ENCODE assay signal across 11 cellular contexts in genomic region chr12:42213954-42214426, GRCh38. TPM values are rescaled to one million over a fixed set of nuclear protein-coding genes. Genes with fewer than 3 reads are reported as not detected.
DNase-seq lines count a peak whose midpoint lies in the region; ATAC-seq, FAIRE-seq and TF ChIP-seq lines count a peak whose summit lies in the region.
"Had no signal": no experiment of that assay in that cellular context is flagged by ENCODE, and none has a peak within 500 bp of the region (broad histone marks: within the 10 kb centered on the region; RNA-seq: fewer than 3 reads in every experiment).

No MANE protein-coding gene starts in this region.

- no peak overlapping the region for H3K4me2 ChIP-seq in HepG2 (ENCODE audit: low read depth, low read length)

- 0 out of 2 replicates have a peak, but pooled peaks cover 3% of the 10 kb centered on the region for H4K20me1 ChIP-seq in HepG2 (ENCODE audit: insufficient read depth, low read length)

- no peak for FAIRE-seq in HepG2 (lab: Jason Lieb, UNC)

- H3K9ac ChIP-seq in HepG2 (ENCODE audit: insufficient read depth, low read depth, low read length), result no peak overlapping the region

- ATAC-seq in right lobe of liver (peak in 3 of 4 donors; percentile 44 to 64 (median 45)), HepG2 (no peak), lower lobe of right lung (peak; percentile 73 to 87), HG03108 (IDR thresholded peaks at IDR 0.05; ENCODE audit: unreplicated experiment) (no peak)

- intact Hi-C loops in right lobe of liver (cut with DNase I), result no loop called here
- intact Hi-C loops in HepG2 (cut with micrococcal nuclease; ENCODE audit: unreplicated experiment), result no loop called here
- intact Hi-C loops in lower lobe of right lung (cut with DNase I), result no loop called here
- intact Hi-C loops in uterus (cut with DNase I; ENCODE audit: low total_unique reads), result no loop called here

- TF ChIP-seq EP300 in HepG2 (IDR thresholded peaks at IDR 0.05; ENCODE audit: low read depth in 2 of 2, low read length in 2 of 2) (no peak), HepG2 (CRISPR knock-in tag; IDR thresholded peaks at IDR 0.05; ENCODE audit: borderline replicate concordance) (no peak)

- H2AFZ ChIP-seq in HepG2 (ENCODE audit: low read length), result no peak overlapping the region

- H3K27me3 ChIP-seq in right lobe of liver (no peaks in the 10 kb centered on the region), HepG2 (ENCODE audit: control insufficient read depth in 1 of 2, insufficient read depth in 2 of 2, low read length in 2 of 2) (no peaks in the 10 kb centered on the region), lower lobe of right lung (ENCODE audit: low read depth) (no peaks in the 10 kb centered on the region), uterus (no peaks in the 10 kb centered on the region)
- H3K27me3 ChIP-seq: neutrophil, SJCRH30, tibial nerve had no signal

- no peak for TF ChIP-seq RAD21 in HepG2 (CRISPR knock-in tag; IDR thresholded peaks at IDR 0.05)

- BruUV-seq in HepG2 (replicated peaks; lab: Mats Ljungman, UMichigan), result no TSS peak

- TF ChIP-seq CTCF in right lobe of liver (IDR thresholded peaks at IDR 0.05), result no peak
- TF ChIP-seq CTCF in HepG2 (CRISPR knock-in tag; IDR thresholded peaks at IDR 0.05), result no peak
- no peak for TF ChIP-seq CTCF in choroid plexus epithelial cell (conservative IDR thresholded peaks at IDR 0.05; ENCODE audit: low read depth, low read length)
- TF ChIP-seq CTCF in lower lobe of right lung (IDR thresholded peaks at IDR 0.05), result no peak
- no peak for TF ChIP-seq CTCF in uterus (IDR thresholded peaks at IDR 0.05)

- DNase-seq in right lobe of liver, result no peak
- DNase-seq in HepG2 (ENCODE audit: low spot score), result no peak
- DNase-seq in choroid plexus epithelial cell (ENCODE audit: low read depth), result peak; percentile 77
- DNase-seq in lower lobe of right lung, result peak; percentile 67
- peak; percentile 27 to 38 for DNase-seq in uterus
- DNase-seq in stimulated activated CD4-positive, alpha-beta T cell treated with anti-CD3 and anti-CD28 coated beads, Interleukin-2, amount 100 ng/mL, for 48 hours, result no peak
- DNase-seq in DMS53 (lab: John Stamatoyannopoulos, UW), result no peak

- H3K79me2 ChIP-seq in HepG2 (ENCODE audit: insufficient read depth, low read length), result peaks cover 5% of the 10 kb centered on the region

- TF ChIP-seq POLR2A in right lobe of liver (IDR thresholded peaks at IDR 0.05) (no peak), HepG2 (IDR thresholded peaks at IDR 0.05; ENCODE audit: insufficient read depth in 1 of 2, low read depth in 2 of 2, low read length in 2 of 2) (no peak), uterus (IDR thresholded peaks at IDR 0.05) (no peak)

- H3K9me3 ChIP-seq in right lobe of liver, result no peaks in the 10 kb centered on the region
- no peaks in the 10 kb centered on the region for H3K9me3 ChIP-seq in HepG2 (ENCODE audit: low read length)
- H3K9me3 ChIP-seq in lower lobe of right lung, result no peaks in the 10 kb centered on the region
- H3K9me3 ChIP-seq in uterus, result no peaks in the 10 kb centered on the region
- H3K9me3 ChIP-seq: neutrophil, SJCRH30, tibial nerve had no signal

- CTCF ChIA-PET in HepG2 (lab: Yijun Ruan, JAX; ENCODE audit: low intra/inter-chr PET ratio, low total read pairs), result no interaction called here

- H3K4me3 ChIP-seq in right lobe of liver (no peak overlapping the region), HepG2 (replicated peaks in 1 of 3; ENCODE audit: insufficient read depth in 1 of 3, low read depth in 2 of 3, low read length in 3 of 3) (no peak overlapping the region), choroid plexus epithelial cell (ENCODE audit: low read depth, low read length) (no peak overlapping the region), lower lobe of right lung (no peak overlapping the region), uterus (no peak overlapping the region)
- H3K4me3 ChIP-seq: SJCRH30, tibial nerve had no signal

- POLR2A ChIA-PET in HepG2 (lab: Yijun Ruan, JAX), result no interaction called here

- no peaks in the 10 kb centered on the region for H3K36me3 ChIP-seq in right lobe of liver
- H3K36me3 ChIP-seq in HepG2 (replicated peaks in 1 of 2; ENCODE audit: control insufficient read depth in 1 of 2, insufficient read depth in 2 of 2, low read length in 2 of 2), result peaks cover 0 to 1% of the 10 kb centered on the region in 2 experiments; a peak in 2 of 5 replicates
- peaks cover 15% of the 10 kb centered on the region for H3K36me3 ChIP-seq in lower lobe of right lung
- no peaks in the 10 kb centered on the region for H3K36me3 ChIP-seq in uterus

- in situ Hi-C loops in HepG2 (cut with HindIII; ENCODE audit: extremely low pct_ligation_motif_present, low pct_unique_long_range_greater_than_20kb), result no loop called here

- 22% methylated on average over 2 of the region's 2 CpGs for WGBS in right lobe of liver (ENCODE audit: insufficient coverage, low coverage, low lambda C conversion rate, missing lambda C conversion rate)
- 87% methylated on average over 2 of the region's 2 CpGs for WGBS in HepG2 (ENCODE audit: low lambda C conversion rate)

- H3K27ac ChIP-seq in right lobe of liver, result no peak overlapping the region
- H3K27ac ChIP-seq in HepG2 (ENCODE audit: extremely low read length, insufficient read depth, low read length), result no peak overlapping the region
- H3K27ac ChIP-seq in lower lobe of right lung, result no peak overlapping the region
- H3K27ac ChIP-seq in uterus, result no peak overlapping the region
- H3K27ac ChIP-seq: neutrophil, SJCRH30, tibial nerve had no signal

- peaks cover 0 to 9% (median 0%) of the 10 kb centered on the region in 4 donors for H3K4me1 ChIP-seq in right lobe of liver
- H3K4me1 ChIP-seq in HepG2 (ENCODE audit: insufficient read depth, low read length), result peaks cover 2% of the 10 kb centered on the region; the same call in 1 of the 2 replicates
- peaks cover 9% of the 10 kb centered on the region for H3K4me1 ChIP-seq in lower lobe of right lung
- no peaks in the 10 kb centered on the region for H3K4me1 ChIP-seq in uterus

TF ChIP-seq in HepG2, 621 proteins besides CTCF, POLR2A, EP300 and RAD21 (continues in another document):
- no peak for TF ChIP-seq ZNF101 (CRISPR knock-in tag; IDR thresholded peaks at IDR 0.05; ENCODE audit: borderline replicate concordance, low read depth)
- TF ChIP-seq PLRG1 (conservative IDR thresholded peaks at IDR 0.05), result no peak
- TF ChIP-seq ZFP36L1 (CRISPR knock-in tag; IDR thresholded peaks at IDR 0.05), result no peak
- TF ChIP-seq ZNF772 (CRISPR knock-in tag; IDR thresholded peaks at IDR 0.05), result no peak
- no peak for TF ChIP-seq ZBTB46 (CRISPR knock-in tag; IDR thresholded peaks at IDR 0.05; ENCODE audit: borderline replicate concordance)
- no peak for TF ChIP-seq SKIL (CRISPR knock-in tag; IDR thresholded peaks at IDR 0.05; ENCODE audit: borderline replicate concordance)

RNA-seq across cellular contexts. Expression of gene YAF2, which starts 24.1 kb away (rescaled TPM):
- 10 to 100 TPM; 12.8 to 22.3 (median 16.9) TPM for total RNA-seq in right lobe of liver
- total RNA-seq in HepG2 (2016; rRNA removed; fragmentation: Illumina TruSeq; extraction: Trizol), result 11.7 and 16.3 TPM in 2 replicates
- total RNA-seq in HepG2 (2016; cell fraction: cytosol; rRNA removed; fragmentation: Illumina TruSeq; extraction: Trizol; ENCODE audit: low read depth), result 5.1 and 6.7 TPM in 2 replicates
- total RNA-seq in HepG2 (2016; cell fraction: insoluble cytoplasmic fraction; rRNA removed; fragmentation: Illumina TruSeq; extraction: Trizol), result 11.1 and 11.4 TPM in 2 replicates
- total RNA-seq in HepG2 (2016; cell fraction: membrane; rRNA removed; fragmentation: Illumina TruSeq; extraction: Trizol), result 8.6 and 9.6 TPM in 2 replicates
- 21.1 and 23.7 TPM in 2 replicates for total RNA-seq in HepG2 (2016; cell fraction: nucleus; rRNA removed; fragmentation: Illumina TruSeq; extraction: Trizol)
- 6.7 and 8.4 TPM in 2 replicates for polyA plus RNA-seq in HepG2 (2011; rRNA removed)
- 2.9 and 4.5 TPM in 2 replicates for polyA plus RNA-seq in HepG2 (2011; cell fraction: cytosol; rRNA removed)
- polyA plus RNA-seq in HepG2 (2011; cell fraction: nucleus; rRNA removed), result 5.0 and 6.3 TPM in 2 replicates
- 6.4 and 7.2 TPM in 2 replicates for polyA plus RNA-seq in HepG2 (2012)
- 3.5 and 4.5 TPM in 2 replicates for polyA plus RNA-seq in HepG2 (2016; cell fraction: cytosol; fragmentation: Illumina TruSeq; extraction: Trizol; ENCODE audit: low read depth)
- 14.3 and 16.5 TPM in 2 replicates for polyA plus RNA-seq in HepG2 (2016; cell fraction: insoluble cytoplasmic fraction; fragmentation: Illumina TruSeq; extraction: Trizol; ENCODE audit: low read depth)
- 8.1 and 9.7 TPM in 2 replicates for polyA plus RNA-seq in HepG2 (2016; cell fraction: membrane; fragmentation: Illumina TruSeq; extraction: Trizol; ENCODE audit: low read depth)
- 14.9 TPM in 2 replicates for polyA plus RNA-seq in HepG2 (2016; cell fraction: nucleus; fragmentation: Illumina TruSeq; extraction: Trizol; ENCODE audit: insufficient read depth, low read depth)
- polyA minus RNA-seq in HepG2 (2011; rRNA and poly(A)+ RNA removed; ENCODE audit: low replicate concordance), result 5.2 and 11.9 TPM in 2 replicates
- polyA minus RNA-seq in HepG2 (2011; cell fraction: cytosol; rRNA and poly(A)+ RNA removed), result 7.2 and 7.9 TPM in 2 replicates
- 50.7 and 52.8 TPM in 2 replicates for polyA minus RNA-seq in HepG2 (2011; cell fraction: nucleus; rRNA and poly(A)+ RNA removed)
- total RNA-seq in lower lobe of right lung, result 25.1 TPM
- 10 to 100 TPM; 10.8 to 69.7 (median 28.5) TPM for total RNA-seq in uterus

Comparison
In these comparisons a context has a peak if more than half of its experiments do, and no peak if none do; other contexts are left out.
1. ATAC-seq: peak in right lobe of liver (3 of 4) and lower lobe of right lung (2 of 2); none in HepG2 (single experiment) and HG03108 (single experiment).
2. DNase-seq: peak in choroid plexus epithelial cell (single experiment), lower lobe of right lung (single experiment) and uterus (2 of 2); none in right lobe of liver (0 of 3), HepG2 (single experiment), stimulated activated CD4-positive, alpha-beta T cell treated with anti-CD3 and anti-CD28 coated beads, Interleukin-2, amount 100 ng/mL, for 48 hours (0 of 2) and DMS53 (single experiment).